In genomic region chr14:90426663-90427062, GRCh38 we compare ENCODE assay signal across 11 cellular contexts. TPM values are rescaled to one million over a fixed set of nuclear protein-coding genes. Genes with fewer than 3 reads are reported as not detected.
DNase-seq lines count a peak whose midpoint lies in the region; ATAC-seq and TF ChIP-seq lines count a peak whose summit lies in the region.
"Had no signal": no experiment of that assay in that cellular context is flagged by ENCODE, and none has a peak within 500 bp of the region (broad histone marks: within the 10 kb centered on the region; RNA-seq: fewer than 3 reads in every experiment).

No MANE protein-coding gene starts in this region.

- H2BK5ac ChIP-seq in neuronal stem cell (ENCODE audit: low read length): no peak overlapping the region

- no peaks in the 10 kb centered on the region for H3K9me2 ChIP-seq in GM23338 (ENCODE audit: insufficient read depth)

- H3K4me1 Mint-ChIP-seq in GM23338: peaks cover 18% of the 10 kb centered on the region
- no peaks in the 10 kb centered on the region for H3K4me1 Mint-ChIP-seq in activated CD4-positive, alpha-beta T cell treated with anti-CD3 and anti-CD28 coated beads, Interleukin-2, amount 10 ng/mL, durations not matched to agents 7 days and 5 days

- H3K36me3 Mint-ChIP-seq in GM23338 (ENCODE audit: low read depth): no peaks in the 10 kb centered on the region; the same call in 2 of the 3 replicates
- no peaks in the 10 kb centered on the region for H3K36me3 Mint-ChIP-seq in activated CD4-positive, alpha-beta T cell treated with anti-CD3 and anti-CD28 coated beads, Interleukin-2, amount 10 ng/mL, durations not matched to agents 7 days and 5 days (ENCODE audit: low read depth)

- H3K27me3 Mint-ChIP-seq in GM23338 (ENCODE audit: insufficient read depth, low read depth, poor library complexity): peaks cover 11% of the 10 kb centered on the region
- H3K27me3 Mint-ChIP-seq in activated CD4-positive, alpha-beta T cell treated with anti-CD3 and anti-CD28 coated beads, Interleukin-2, amount 10 ng/mL, durations not matched to agents 7 days and 5 days: no peaks in the 10 kb centered on the region

- no peak overlapping the region for H2BK15ac ChIP-seq in neuronal stem cell (ENCODE audit: low read length)

- no peak overlapping the region for H2BK12ac ChIP-seq in neuronal stem cell (ENCODE audit: low read length)

- H3K27ac Mint-ChIP-seq in GM23338: no peak overlapping the region
- no peak overlapping the region for H3K27ac Mint-ChIP-seq in activated CD4-positive, alpha-beta T cell treated with anti-CD3 and anti-CD28 coated beads, Interleukin-2, amount 10 ng/mL, durations not matched to agents 7 days and 5 days

- H2AFZ ChIP-seq in GM23338 (peak overlapping the region; percentile 56), neuronal stem cell (ENCODE audit: low read length) (no peak overlapping the region)

- DNase-seq in GM23338 (ENCODE audit: low spot score) (no peak), RPMI8226 (peak; percentile 43), foreskin fibroblast (peak; percentile 27 to 61), prostate gland (ENCODE audit: low spot score) (peak; percentile 21), neuronal stem cell (ENCODE audit: low spot score) (no peak)
- DNase-seq in activated CD4-positive, alpha-beta T cell treated with anti-CD3 and anti-CD28 coated beads, Interleukin-2, amount 50 U/mL, for 1 hour: no peak
- no peak for DNase-seq in activated CD4-positive, alpha-beta T cell treated with anti-CD3 and anti-CD28 coated beads, Interleukin-2, amount 10 ng/mL, durations not matched to agents 7 days and 5 days
- DNase-seq: NCI-H774 had no signal

- H3K4me1 ChIP-seq in GM23338 (ENCODE audit: insufficient read depth) (peaks cover 16% of the 10 kb centered on the region), prostate gland (replicated peaks) (no peaks in the 10 kb centered on the region), neuronal stem cell (ENCODE audit: control insufficient read depth in 2 of 2, insufficient read depth in 1 of 2, low read depth in 1 of 2, low read length in 2 of 2) (peaks cover 8 to 21% of the 10 kb centered on the region in 2 donors)
- H3K4me1 ChIP-seq: suprapubic skin had no signal

- H3K79me2 ChIP-seq in GM23338 (replicated peaks; ENCODE audit: insufficient read depth): no peaks in the 10 kb centered on the region

- no peaks in the 10 kb centered on the region for H3K9me3 ChIP-seq in prostate gland
- peaks cover 2% of the 10 kb centered on the region in 2 donors for H3K9me3 ChIP-seq in neuronal stem cell (replicated peaks in 1 of 2; ENCODE audit: control insufficient read depth in 2 of 2, insufficient read depth in 1 of 2, low read depth in 1 of 2, low read length in 2 of 2)
- H3K9me3 ChIP-seq: suprapubic skin had no signal

- H4K20me1 ChIP-seq in GM23338 (replicated peaks; ENCODE audit: insufficient read depth): no peaks in the 10 kb centered on the region

- no peak overlapping the region for H3K14ac ChIP-seq in neuronal stem cell (ENCODE audit: low read length)

- H3K36me3 ChIP-seq in GM23338 (ENCODE audit: insufficient read depth) (no peaks in the 10 kb centered on the region), prostate gland (no peaks in the 10 kb centered on the region), neuronal stem cell (replicated peaks in 1 of 2; ENCODE audit: control insufficient read depth in 2 of 2, insufficient read depth in 2 of 2, low read length in 2 of 2) (no peaks in the 10 kb centered on the region)
- H3K36me3 ChIP-seq: suprapubic skin had no signal

- H3K27me3 ChIP-seq in GM23338 (ENCODE audit: insufficient read depth): no peaks in the 10 kb centered on the region
- no peaks in the 10 kb centered on the region for H3K27me3 ChIP-seq in prostate gland (replicated peaks; ENCODE audit: insufficient read depth)
- no peaks in the 10 kb centered on the region for H3K27me3 ChIP-seq in neuronal stem cell (ENCODE audit: control insufficient read depth in 3 of 3, insufficient read depth in 3 of 3, low read depth in 1 of 3, low read length in 3 of 3)
- H3K27me3 ChIP-seq: suprapubic skin had no signal

- no peaks in the 10 kb centered on the region for H3K79me1 ChIP-seq in neuronal stem cell (ENCODE audit: low read depth, low read length)

- H2AK5ac ChIP-seq in neuronal stem cell (ENCODE audit: low read depth, low read length): no peak overlapping the region

- no peaks in the 10 kb centered on the region for H3F3A ChIP-seq in GM23338 (replicated peaks; ENCODE audit: low read depth)

- CTCF ChIA-PET in activated CD4-positive, alpha-beta T cell treated with anti-CD3 and anti-CD28 coated beads, Interleukin-2, amount 10 ng/mL, durations not matched to agents 7 days and 5 days (lab: Charles Lee): no interaction called here

- no peak for TF ChIP-seq POLR2A in prostate gland (IDR thresholded peaks at IDR 0.05)

- no peak overlapping the region for H3K9ac ChIP-seq in neuronal stem cell (ENCODE audit: low read depth, low read length, poor library complexity)

- no peak for ATAC-seq in GM23338
- no peak for ATAC-seq in HG03469 (IDR thresholded peaks at IDR 0.05; ENCODE audit: unreplicated experiment)

- H3K4me2 ChIP-seq in GM23338 (no peak overlapping the region), neuronal stem cell (ENCODE audit: insufficient read depth, low read length, poor library complexity, severe bottlenecking) (no peak overlapping the region)

- H3K4ac ChIP-seq in neuronal stem cell (ENCODE audit: low read length): no peak overlapping the region

- H4K91ac ChIP-seq in neuronal stem cell (ENCODE audit: low read depth, low read length, poor library complexity): no peak overlapping the region

- TF ChIP-seq CTCF in GM23338 (conservative IDR thresholded peaks at IDR 0.05; ENCODE audit: low read depth in 2 of 2) (no peak), foreskin fibroblast (IDR thresholded peaks at IDR 0.05; ENCODE audit: low read depth, low read length) (no peak), prostate gland (IDR thresholded peaks at IDR 0.05) (no peak)

- no peak overlapping the region for H3K23ac ChIP-seq in neuronal stem cell (ENCODE audit: low read depth, low read length, poor library complexity)

- POLR2A ChIA-PET in activated CD4-positive, alpha-beta T cell treated with anti-CD3 and anti-CD28 coated beads, Interleukin-2, amount 10 ng/mL, durations not matched to agents 7 days and 5 days (lab: Charles Lee): no interaction called here

- no peak overlapping the region for H3K27ac ChIP-seq in GM23338 (ENCODE audit: low read depth)
- no peak overlapping the region for H3K27ac ChIP-seq in prostate gland
- H3K27ac ChIP-seq in neuronal stem cell (replicated peaks; ENCODE audit: low read length): no peak overlapping the region
- H3K27ac ChIP-seq: HL-60, suprapubic skin had no signal

- H3K9me3 Mint-ChIP-seq in GM23338: no peaks in the 10 kb centered on the region
- H3K9me3 Mint-ChIP-seq in activated CD4-positive, alpha-beta T cell treated with anti-CD3 and anti-CD28 coated beads, Interleukin-2, amount 10 ng/mL, durations not matched to agents 7 days and 5 days: no peaks in the 10 kb centered on the region

- no peak overlapping the region for H2BK120ac ChIP-seq in neuronal stem cell (ENCODE audit: low read depth, low read length)

- H3K4me3 Mint-ChIP-seq in GM23338: no peak overlapping the region
- H3K4me3 Mint-ChIP-seq in activated CD4-positive, alpha-beta T cell treated with anti-CD3 and anti-CD28 coated beads, Interleukin-2, amount 10 ng/mL, durations not matched to agents 7 days and 5 days: no peak overlapping the region

- intact Hi-C loops in prostate gland (cut with DNase I): no loop called here

- H3K4me3 ChIP-seq in GM23338 (no peak overlapping the region), foreskin fibroblast (ENCODE audit: low read depth in 1 of 2, low read length in 2 of 2) (no peak overlapping the region), prostate gland (no peak overlapping the region), neuronal stem cell (ENCODE audit: low read length in 2 of 2) (peak overlapping the region in 1 of 2 donors; percentile 30)
- H3K4me3 ChIP-seq: suprapubic skin had no signal

- no peak overlapping the region for H4K8ac ChIP-seq in neuronal stem cell (ENCODE audit: low read depth, low read length)

- WGBS in prostate gland: 41% methylated on average over 10 of the region's 10 CpGs
- WGBS in neuronal stem cell (ENCODE audit: extremely low coverage in 2 of 2, insufficient read length in 2 of 2, insufficient replicate concordance in 1 of 2), 2 donors: no CpG with 5 or more reads among the region's 10 CpGs

- no peak overlapping the region for H3K18ac ChIP-seq in neuronal stem cell (ENCODE audit: low read length)

TF ChIP-seq in GM23338, 12 proteins besides CTCF, POLR2A, EP300 and RAD21 (continues in another document):
- no peak for TF ChIP-seq POLR2AphosphoS5 (IDR thresholded peaks at IDR 0.05; ENCODE audit: low read depth)
- no peak for TF ChIP-seq EZH2phosphoT487 (IDR thresholded peaks at IDR 0.05; ENCODE audit: unreplicated experiment)
- no peak for TF ChIP-seq ZNF114 (CRISPR knock-in tag; IDR thresholded peaks at IDR 0.05)
- TF ChIP-seq ZNF331 (CRISPR knock-in tag; IDR thresholded peaks at IDR 0.05; ENCODE audit: low read depth): no peak
- no peak for TF ChIP-seq NANOG (IDR thresholded peaks at IDR 0.05; ENCODE audit: borderline replicate concordance)
- TF ChIP-seq CREB1 (CRISPR knock-in tag; IDR thresholded peaks at IDR 0.05; ENCODE audit: low read depth): no peak
- no peak for TF ChIP-seq JUNB (IDR thresholded peaks at IDR 0.05; ENCODE audit: unreplicated experiment)

RNA-seq across cellular contexts. Expression of gene CALM1, which starts 29.8 kb away (rescaled TPM):
- total RNA-seq in GM23338 (2014; rRNA removed; shearing (Covaris generic)): 308 and 335 TPM in 2 replicates
- polyA plus RNA-seq in GM23338 (2016; fragmentation: Nextera tagmentation; extraction: Ambion mirVana): 1,841 and 2,024 TPM in 2 replicates
- 100 to 1,000 TPM; 237 to 287 TPM for total RNA-seq in prostate gland
- polyA plus RNA-seq in neuronal stem cell (2013, experiment 1 of 2): 396 TPM
- polyA plus RNA-seq in neuronal stem cell (2013, experiment 2 of 2): 424 TPM
- 100 to 1,000 TPM; 859 to 914 TPM for total RNA-seq in activated CD4-positive, alpha-beta T cell treated with anti-CD3 and anti-CD28 coated beads, Interleukin-2, amount 10 ng/mL, durations not matched to agents 7 days and 5 days

Comparison
In these comparisons a context has a peak if more than half of its experiments do, and no peak if none do; other contexts are left out.
1. DNase-seq: peak in RPMI8226 (single experiment), foreskin fibroblast (2 of 2) and prostate gland (single experiment); none in GM23338 (single experiment), activated CD4-positive, alpha-beta T cell treated with anti-CD3 and anti-CD28 coated beads, Interleukin-2, amount 50 U/mL, for 1 hour (single experiment), neuronal stem cell (single experiment) and activated CD4-positive, alpha-beta T cell treated with anti-CD3 and anti-CD28 coated beads, Interleukin-2, amount 10 ng/mL, durations not matched to agents 7 days and 5 days (single experiment).